ENCODE assay signal across 8 cellular contexts in the genomic region with DNA sequence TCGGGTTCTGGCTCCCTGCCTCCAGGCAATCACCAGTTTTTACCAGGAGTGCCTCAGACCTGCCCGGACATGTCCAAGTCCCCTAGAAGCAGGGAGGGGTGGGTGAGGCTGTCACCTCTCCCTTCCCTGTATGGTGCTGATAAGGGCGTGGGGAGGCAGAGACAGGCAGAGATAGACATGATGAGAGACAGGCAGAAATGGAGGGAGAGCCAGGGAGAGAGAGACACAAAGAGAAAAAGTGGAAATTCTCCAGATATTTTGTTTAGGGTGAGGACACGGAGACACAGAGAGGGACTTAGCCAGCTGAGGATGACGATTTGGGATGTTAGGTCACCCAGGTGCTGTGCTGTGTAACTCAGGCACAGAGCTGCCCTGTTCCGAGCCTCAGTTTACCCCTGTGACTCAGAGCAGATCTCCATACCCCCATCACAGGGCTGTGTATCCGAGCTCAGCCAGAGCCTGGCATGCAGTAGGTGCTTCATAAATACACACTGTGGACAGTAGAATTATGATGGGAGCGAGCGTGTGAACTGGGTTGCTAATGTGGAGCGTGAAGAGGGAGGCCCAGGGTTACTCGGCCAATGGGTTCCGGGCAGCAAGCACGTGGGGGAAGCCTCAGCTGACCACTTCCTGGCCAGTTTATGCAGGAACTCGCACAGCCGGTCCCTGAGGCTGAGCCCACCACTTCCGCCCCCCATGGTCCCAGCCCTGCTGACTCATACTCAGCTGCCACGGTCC. TPM values are rescaled to one million over a fixed set of nuclear protein-coding genes. Genes with fewer than 3 reads are reported as not detected.
DNase-seq lines count a peak whose midpoint lies in the region; ATAC-seq and TF ChIP-seq lines count a peak whose summit lies in the region.

No MANE protein-coding gene starts in this region.

- no peaks in the 10 kb centered on the region for H4K20me1 ChIP-seq in DOHH2 (ENCODE audit: control insufficient read depth, insufficient read depth, low read depth, low read length)

- H3K9me3 ChIP-seq in DOHH2 (ENCODE audit: control insufficient read depth, insufficient read depth, low read length): no peaks in the 10 kb centered on the region
- no peaks in the 10 kb centered on the region for H3K9me3 ChIP-seq in SJSA1 (replicated peaks)
- H3K9me3 ChIP-seq in iPS DF 6.9 (ENCODE audit: control insufficient read depth, insufficient read depth, low read length): no peaks in the 10 kb centered on the region
- no peaks in the 10 kb centered on the region for H3K9me3 ChIP-seq in gastrocnemius medialis

- H3K4me1 ChIP-seq in DOHH2 (ENCODE audit: control insufficient read depth, low read length) (peaks cover 16% of the 10 kb centered on the region), SJSA1 (replicated peaks) (peaks cover 27% of the 10 kb centered on the region), iPS DF 6.9 (ENCODE audit: control insufficient read depth, insufficient read depth, low read length) (peaks cover 3% of the 10 kb centered on the region; the same call in 1 of the 2 replicates), gastrocnemius medialis (peaks cover 7 to 8% of the 10 kb centered on the region in 2 donors)

- H3F3A ChIP-seq in DOHH2 (ENCODE audit: control insufficient read depth, insufficient read depth): 0 out of 2 replicates have a peak, but pooled peaks cover 3% of the 10 kb centered on the region

- no CpG with 5 or more reads among the region's 17 CpGs for WGBS in iPS DF 6.9 (ENCODE audit: insufficient coverage, insufficient read length)

- H3K79me2 ChIP-seq in DOHH2 (ENCODE audit: control insufficient read depth, low read length): no peaks in the 10 kb centered on the region

- H3K27ac ChIP-seq in DOHH2 (ENCODE audit: low read depth, low read length) (no peak overlapping the region), SJSA1 (peak overlapping the region; percentile 88), iPS DF 6.9 (ENCODE audit: low read length) (no peak overlapping the region), gastrocnemius medialis (peak overlapping the region; percentile 76 to 87 (median 84))

- intact Hi-C loops in gastrocnemius medialis (cut with DNase I; ENCODE audit: low total_unique reads): no loop called here

- in situ Hi-C loops in astrocyte of the spinal cord (cut with HindIII; ENCODE audit: low sequenced_read_pairs): no loop called here
- in situ Hi-C loops in gastrocnemius medialis (cut with MboI; ENCODE audit: low sequenced_read_pairs in 4 of 4): no loop called here

- H3K4me3 ChIP-seq in DOHH2 (ENCODE audit: low read length): peak overlapping the region; percentile 27
- H3K4me3 ChIP-seq in SJSA1: no peak overlapping the region
- H3K4me3 ChIP-seq in astrocyte of the spinal cord (ENCODE audit: low read depth, low read length): no peak overlapping the region
- H3K4me3 ChIP-seq in iPS DF 6.9 (ENCODE audit: low read length): no peak overlapping the region
- H3K4me3 ChIP-seq in gastrocnemius medialis: peak overlapping the region in 1 of 4 donors; percentile 10

- H3K36me3 ChIP-seq in DOHH2 (ENCODE audit: control insufficient read depth, low read length): no peaks in the 10 kb centered on the region
- no peaks in the 10 kb centered on the region for H3K36me3 ChIP-seq in SJSA1
- no peaks in the 10 kb centered on the region for H3K36me3 ChIP-seq in iPS DF 6.9 (ENCODE audit: control insufficient read depth, insufficient read depth, low read length)
- H3K36me3 ChIP-seq in gastrocnemius medialis: no peaks in the 10 kb centered on the region

- peak; percentile 81 for ATAC-seq in GM21423 (IDR thresholded peaks at IDR 0.05; ENCODE audit: unreplicated experiment)
- peak; percentile 90 to 91 for ATAC-seq in gastrocnemius medialis

- TF ChIP-seq POLR2A in gastrocnemius medialis (IDR thresholded peaks at IDR 0.05): peak in 1 of 2 donors; percentile 40

- DNase-seq in HUDEP-2 (lab: John Stamatoyannopoulos, UW; ENCODE audit: unreplicated experiment in 76 of 76): peak in 75 of 76 experiments; percentile 87 to 99 (median 96)
- DNase-seq in SJSA1 (ENCODE audit: low read depth in 1 of 2, low spot score in 2 of 2): peak; percentile 87 to 99
- peak; percentile 99 for DNase-seq in astrocyte of the spinal cord (ENCODE audit: low read depth, low spot score)
- DNase-seq in iPS DF 6.9 (ENCODE audit: low read depth, low spot score): peak; percentile 93
- DNase-seq in gastrocnemius medialis: peak; percentile 88 to 94
- DNase-seq in NCI-H187 (lab: John Stamatoyannopoulos, UW): no peak

- no peaks in the 10 kb centered on the region for H3K9me2 ChIP-seq in DOHH2 (replicated peaks; ENCODE audit: control insufficient read depth, low read length)

- H3K27me3 ChIP-seq in DOHH2 (ENCODE audit: control insufficient read depth, low read length) (no peaks in the 10 kb centered on the region), SJSA1 (replicated peaks) (no peaks in the 10 kb centered on the region), iPS DF 6.9 (ENCODE audit: control insufficient read depth, insufficient read depth, low read length) (no peaks in the 10 kb centered on the region), gastrocnemius medialis (no peaks in the 10 kb centered on the region)

- TF ChIP-seq CTCF in DOHH2 (IDR thresholded peaks at IDR 0.05; ENCODE audit: low read depth, low read length, poor library complexity, severe bottlenecking) (no peak), astrocyte of the spinal cord (IDR thresholded peaks at IDR 0.05; ENCODE audit: low read depth, low read length) (no peak), gastrocnemius medialis (IDR thresholded peaks at IDR 0.05 in 4 of 5, conservative IDR thresholded peaks at IDR 0.05 in 1 of 5) (no peak)

- H3K4me2 ChIP-seq in DOHH2 (ENCODE audit: low read length): peak overlapping the region; percentile 72

RNA-seq across cellular contexts. Expression of gene GDF15, which starts 11.9 kb away (rescaled TPM):
- total RNA-seq in SJSA1 (2014; rRNA removed; shearing (Covaris generic)): 12.4 and 21.9 TPM in 2 replicates
- total RNA-seq in gastrocnemius medialis: 1 to 10 TPM in 2 of 4 donors, not detected in 2; 1.4 to 2.7 TPM

RNA-seq across cellular contexts. Expression of gene LRRC25, which starts 23.4 kb away (rescaled TPM):
- not detected in 2 replicates for total RNA-seq in SJSA1 (2014; rRNA removed; shearing (Covaris generic))
- total RNA-seq in gastrocnemius medialis: 1 to 10 TPM in 3 of 4 donors, under 1 TPM in 1; 0.34 to 4.2 (median 2.3) TPM

RNA-seq across cellular contexts. Expression of gene PGPEP1, which starts 33.7 kb away (rescaled TPM):
- 5.7 and 9.0 TPM in 2 replicates for total RNA-seq in SJSA1 (2014; rRNA removed; shearing (Covaris generic))
- 10 to 100 TPM; 11.7 to 42.3 (median 23.6) TPM for total RNA-seq in gastrocnemius medialis

RNA-seq across cellular contexts. Expression of gene SSBP4, which starts 45.1 kb away (rescaled TPM):
- total RNA-seq in SJSA1 (2014; rRNA removed; shearing (Covaris generic)): 18.9 and 43.4 TPM in 2 replicates
- total RNA-seq in gastrocnemius medialis: 10 to 100 TPM; 24.7 to 65.2 (median 44.1) TPM

RNA-seq across cellular contexts. Expression of gene LSM4, which starts 51.2 kb away (rescaled TPM):
- total RNA-seq in SJSA1 (2014; rRNA removed; shearing (Covaris generic)): 395 and 478 TPM in 2 replicates
- 100 to 1,000 TPM; 122 to 294 (median 193) TPM for total RNA-seq in gastrocnemius medialis

Comparison
In these comparisons a context has a peak if more than half of its experiments do, and no peak if none do; other contexts are left out.
1. H3K27ac ChIP-seq: peak in SJSA1 (single experiment) and gastrocnemius medialis (4 of 4); none in DOHH2 (single experiment) and iPS DF 6.9 (single experiment).
2. DNase-seq: peak in HUDEP-2 (75 of 76), SJSA1 (2 of 2), astrocyte of the spinal cord (single experiment), iPS DF 6.9 (single experiment) and gastrocnemius medialis (2 of 2); none in NCI-H187 (0 of 2).